20 cellular contexts compared by ENCODE assay signal in genomic region chr13:89750371-89750770, GRCh38.
"Had no signal": no experiment of that assay in that cellular context is flagged by ENCODE, and none has a peak within 500 bp of the region (broad histone marks: within the 10 kb centered on the region; RNA-seq: fewer than 3 reads in every experiment).

No MANE protein-coding gene starts in this region.

- H3K4me3 ChIP-seq: heart left ventricle, mucosa of descending colon, right atrium auricular region, sigmoid colon, skin epidermis, stomach, thoracic aorta, transverse colon had no signal

- DNase-seq: effector memory CD4-positive, alpha-beta T cell; erythroblast; heart left ventricle; hippocampal formation; islet precursor cell; mucosa of descending colon; naive thymus-derived CD8-positive, alpha-beta T cell; posterior cingulate gyrus; sigmoid colon; stimulated activated CD4-positive, alpha-beta T cell treated with anti-CD3 and anti-CD28 coated beads, Interleukin-2, amount 100 ng/mL, for 24 hours; stimulated activated naive CD4-positive, alpha-beta T cell; stomach; substantia nigra; transverse colon had no signal

- FAIRE-seq: endometrium, frontal cortex had no signal

- ATAC-seq: heart left ventricle; left lobe of liver; mucosa of descending colon; naive thymus-derived CD8-positive, alpha-beta T cell had no signal

- H3K36me3 ChIP-seq: heart left ventricle, right atrium auricular region, sigmoid colon, stomach, thoracic aorta, transverse colon had no signal

- H3K27ac ChIP-seq: heart left ventricle, right atrium auricular region, sigmoid colon, skin epidermis, stomach, thoracic aorta, transverse colon had no signal

- H3K4me1 ChIP-seq: heart left ventricle, right atrium auricular region, sigmoid colon, stomach, transverse colon had no signal

- H3K27me3 ChIP-seq: heart left ventricle, right atrium auricular region, sigmoid colon, stomach, transverse colon had no signal
